17 cellular contexts compared by ENCODE assay signal in the genomic region with DNA sequence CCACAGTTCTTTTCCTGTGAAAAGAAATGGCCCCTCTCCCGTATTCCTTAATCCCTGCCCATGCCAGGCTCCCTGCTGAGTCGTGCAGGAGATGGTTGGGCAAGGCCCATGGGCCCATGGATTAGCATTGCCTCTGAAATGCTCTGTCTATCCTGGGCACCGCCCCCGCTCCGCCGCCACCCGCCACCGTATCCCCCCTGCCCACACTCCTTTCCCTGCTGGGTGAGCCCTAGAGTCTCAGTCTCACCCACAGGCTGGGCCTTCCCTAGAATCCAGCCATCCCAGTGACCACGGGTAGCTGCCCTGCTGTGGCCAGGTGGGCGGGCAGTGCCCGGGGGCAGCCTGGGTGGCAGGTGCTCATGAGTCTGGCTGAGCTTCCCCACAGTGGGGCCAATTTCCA. TPM values are rescaled to one million over a fixed set of nuclear protein-coding genes. Genes with fewer than 3 reads are reported as not detected.
DNase-seq lines count a peak whose midpoint lies in the region; ATAC-seq and TF ChIP-seq lines count a peak whose summit lies in the region.
"Had no signal": no experiment of that assay in that cellular context is flagged by ENCODE, and none has a peak within 500 bp of the region (broad histone marks: within the 10 kb centered on the region; RNA-seq: fewer than 3 reads in every experiment).

No MANE protein-coding gene starts in this region.

- no peaks in the 10 kb centered on the region for H3K36me3 Mint-ChIP-seq in activated T-helper 17 cell treated with anti-CD3 and anti-CD28 coated beads, Interleukin-2, amount 50 U/mL, for 72 hours (ENCODE audit: low read depth)
- H3K36me3 Mint-ChIP-seq: CD4-positive, CD25-positive, alpha-beta regulatory T cell had no signal

- no peak for TF ChIP-seq POLR2A in spleen (IDR thresholded peaks at IDR 0.05)

- intact Hi-C loops in spleen (cut with DNase I; ENCODE audit: low total_unique reads) = no loop called here

- H3K9me3 Mint-ChIP-seq in activated T-helper 17 cell treated with anti-CD3 and anti-CD28 coated beads, Interleukin-2, amount 50 U/mL, for 72 hours = no peaks in the 10 kb centered on the region
- H3K9me3 Mint-ChIP-seq: CD4-positive, CD25-positive, alpha-beta regulatory T cell had no signal

- in situ Hi-C loops in GM13977 (cut with MboI; ENCODE audit: low pct_unique_long_range_greater_than_20kb, low sequenced_read_pairs, unreplicated experiment) = no loop called here

- no peaks in the 10 kb centered on the region for H3K36me3 ChIP-seq in spleen
- H3K36me3 ChIP-seq: BLaER1 treated with 17β-estradiol and CSF1 and Interleukin-3, amounts not matched to agents 10 nM and 100 nM had no signal

- peaks cover 0 to 38% (median 15%) of the 10 kb centered on the region in 6 donors for H3K4me1 ChIP-seq in spleen
- H3K4me1 ChIP-seq: BLaER1 treated with 17β-estradiol and CSF1 and Interleukin-3, amounts not matched to agents 10 nM and 100 nM had no signal

- WGBS in spleen, 5 donors = 81 to 94% (median 85%) methylated on average over 9 to 11 of the region's 11 CpGs

- no peak overlapping the region for H3K27ac Mint-ChIP-seq in activated T-helper 17 cell treated with anti-CD3 and anti-CD28 coated beads, Interleukin-2, amount 50 U/mL, for 72 hours
- H3K27ac Mint-ChIP-seq: CD4-positive, CD25-positive, alpha-beta regulatory T cell had no signal

- DNase-seq in NCI-H1417 (lab: John Stamatoyannopoulos, UW) (peak in 2 of 3 experiments; percentile 40 to 57), NCI-H1417 treated with DMSO at 0.1 percent for 48 hours (lab: John Stamatoyannopoulos, UW) (no peak), occipital lobe (lab: John Stamatoyannopoulos, UW) (peak; percentile 39), GM13977 (ENCODE audit: low spot score) (no peak), spleen (no peak)
- DNase-seq: 8988T; AML-193; CD4-positive, CD25-positive, alpha-beta regulatory T cell; DMS79; GOT3; HCEC 1CT had no signal

- no peak overlapping the region for H3K4me3 ChIP-seq in spleen
- H3K4me3 ChIP-seq: BLaER1 treated with 17β-estradiol and CSF1 and Interleukin-3, amounts not matched to agents 10 nM and 100 nM; GM12878; K562 had no signal

- no peak for ATAC-seq in activated T-helper 17 cell treated with anti-CD3 and anti-CD28 coated beads, Interleukin-2, amount 50 U/mL, for 72 hours (replicated peaks)
- ATAC-seq: GM12878, K562 had no signal

- H3K27me3 Mint-ChIP-seq in activated T-helper 17 cell treated with anti-CD3 and anti-CD28 coated beads, Interleukin-2, amount 50 U/mL, for 72 hours = peaks cover 4% of the 10 kb centered on the region

- no peaks in the 10 kb centered on the region for H3K4me1 Mint-ChIP-seq in activated T-helper 17 cell treated with anti-CD3 and anti-CD28 coated beads, Interleukin-2, amount 50 U/mL, for 72 hours

- H3K27ac ChIP-seq in cingulate gyrus (ENCODE audit: low read depth, low read length) (peak overlapping the region; percentile 39), spleen (no peak overlapping the region)
- H3K27ac ChIP-seq: BLaER1 treated with 17β-estradiol and CSF1 and Interleukin-3, amounts not matched to agents 10 nM and 100 nM had no signal

- no peaks in the 10 kb centered on the region for H3K27me3 ChIP-seq in spleen (replicated peaks in 1 of 7)
- H3K27me3 ChIP-seq: BLaER1 treated with 17β-estradiol and CSF1 and Interleukin-3, amounts not matched to agents 10 nM and 100 nM had no signal

- TF ChIP-seq CTCF in GM13977 (IDR thresholded peaks at IDR 0.05; ENCODE audit: extremely low read depth, insufficient read depth, missing control alignments) = no peak
- TF ChIP-seq CTCF in spleen (IDR thresholded peaks at IDR 0.05 in 8 of 11, conservative IDR thresholded peaks at IDR 0.05 in 3 of 11) = no peak

- no peak overlapping the region for H3K4me3 Mint-ChIP-seq in activated T-helper 17 cell treated with anti-CD3 and anti-CD28 coated beads, Interleukin-2, amount 50 U/mL, for 72 hours
- H3K4me3 Mint-ChIP-seq: CD4-positive, CD25-positive, alpha-beta regulatory T cell had no signal

- H3K9me3 ChIP-seq in spleen = no peaks in the 10 kb centered on the region
- H3K9me3 ChIP-seq: BLaER1 treated with 17β-estradiol and CSF1 and Interleukin-3, amounts not matched to agents 10 nM and 100 nM had no signal

RNA-seq across cellular contexts. Expression of a gene that starts 50.6 kb away (rescaled TPM):
- 4.8 TPM for total RNA-seq in occipital lobe
- total RNA-seq in activated T-helper 17 cell treated with anti-CD3 and anti-CD28 coated beads, Interleukin-2, amount 50 U/mL, for 72 hours = under 1 TPM in 1 of 2 donors, not detected in 1; 0.17 TPM
- 1 to 10 TPM in 6 of 7 donors, under 1 TPM in 1; 0.26 to 4.1 (median 2.0) TPM for total RNA-seq in spleen
- polyA plus RNA-seq in spleen = 1 to 10 TPM in 1 of 3 donors, under 1 TPM in 2; 0.67 to 1.0 (median 0.93) TPM
- total RNA-seq: CD4-positive, CD25-positive, alpha-beta regulatory T cell; G401; K562 had no signal
- polyA plus RNA-seq: CD4-positive, CD25-positive, alpha-beta regulatory T cell; K562 had no signal

Comparison
In these comparisons a context has a peak if more than half of its experiments do, and no peak if none do; other contexts are left out.
1. DNase-seq: peak in NCI-H1417 (2 of 3) and occipital lobe (single experiment); none in NCI-H1417 treated with DMSO at 0.1 percent for 48 hours (single experiment), GM13977 (single experiment) and spleen (single experiment).